ENCODE assay signal across 14 cellular contexts in the genomic region with DNA sequence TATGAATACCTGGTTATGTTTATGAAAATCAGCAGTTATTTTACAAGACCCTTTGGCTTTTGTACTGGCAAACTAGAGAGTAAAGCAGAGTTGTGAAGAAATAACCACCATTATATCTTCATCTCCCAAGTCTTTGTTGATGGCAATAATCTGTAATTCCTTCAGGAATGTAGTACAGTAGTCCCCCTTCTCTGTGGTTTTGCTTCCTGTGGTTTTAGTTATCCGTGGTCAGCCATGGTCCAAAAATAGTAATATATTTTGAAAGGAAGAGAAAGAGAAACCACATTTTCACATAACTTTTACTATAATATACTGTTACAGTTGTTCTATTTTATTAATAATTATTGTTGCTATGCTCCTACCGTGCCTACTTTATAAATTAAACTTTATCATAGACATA. TPM values are rescaled to one million over a fixed set of nuclear protein-coding genes. Genes with fewer than 3 reads are reported as not detected.
DNase-seq lines count a peak whose midpoint lies in the region; ATAC-seq and TF ChIP-seq lines count a peak whose summit lies in the region.
"Had no signal": no experiment of that assay in that cellular context is flagged by ENCODE, and none has a peak within 500 bp of the region (broad histone marks: within the 10 kb centered on the region; RNA-seq: fewer than 3 reads in every experiment).

No MANE protein-coding gene starts in this region.

- H3K4me3 Mint-ChIP-seq in progenitor cell of endocrine pancreas (ENCODE audit: low read depth) (no peak overlapping the region), MCF 10A (ENCODE audit: unreplicated experiment) (no peak overlapping the region)
- H3K4me3 Mint-ChIP-seq: CD8-positive, alpha-beta memory T cell had no signal

- H3K4me3 ChIP-seq in SJSA1 (no peak overlapping the region), fibroblast of mammary gland (ENCODE audit: control insufficient read depth, low read depth, low read length) (no peak overlapping the region), smooth muscle cell (no peak overlapping the region)

- peak overlapping the region; percentile 1 for H3K27ac ChIP-seq in SJSA1
- peak overlapping the region; percentile 9 for H3K27ac ChIP-seq in smooth muscle cell (ENCODE audit: low read depth)

- no peak for ATAC-seq in GM18907 (IDR thresholded peaks at IDR 0.05; ENCODE audit: unreplicated experiment)
- ATAC-seq: left colon had no signal

- H3K27ac Mint-ChIP-seq in progenitor cell of endocrine pancreas (no peak overlapping the region), MCF 10A (ENCODE audit: low read depth, unreplicated experiment) (no peak overlapping the region)
- H3K27ac Mint-ChIP-seq: CD8-positive, alpha-beta memory T cell had no signal

- H3K36me3 ChIP-seq in SJSA1 (no peaks in the 10 kb centered on the region), smooth muscle cell (ENCODE audit: low read depth) (peaks cover 8% of the 10 kb centered on the region)

- DNase-seq in ELR (ENCODE audit: low read depth): peak; percentile 27
- peak in 1 of 2 experiments; percentile 49 for DNase-seq in SJSA1 (ENCODE audit: low read depth in 1 of 2, low spot score in 2 of 2)
- DNase-seq in fibroblast of mammary gland (ENCODE audit: low read depth): peak; percentile 3
- no peak for DNase-seq in smooth muscle cell (lab: John Stamatoyannopoulos, UW; ENCODE audit: unreplicated experiment)
- DNase-seq in progenitor cell of endocrine pancreas (ENCODE audit: low spot score, unreplicated experiment): no peak
- DNase-seq in SIG-M5 treated with dmso at 0.1 percent for 504 hours (lab: John Stamatoyannopoulos, UW; ENCODE audit: unreplicated experiment): no peak
- DNase-seq in MCF 10A (ENCODE audit: unreplicated experiment): no peak
- DNase-seq: CD8-positive, alpha-beta memory T cell; cortex of kidney; left colon; NCI-H2107; SHP77; T1000 had no signal

- intact Hi-C loops in MCF 10A (cut with micrococcal nuclease): no loop called here

- H3K9me3 Mint-ChIP-seq in progenitor cell of endocrine pancreas (ENCODE audit: low read depth) (peaks cover 13% of the 10 kb centered on the region), MCF 10A (ENCODE audit: unreplicated experiment) (no peaks in the 10 kb centered on the region)

- H3K4me1 ChIP-seq in SJSA1 (replicated peaks): peaks cover 11% of the 10 kb centered on the region
- peaks cover 12% of the 10 kb centered on the region for H3K4me1 ChIP-seq in smooth muscle cell (ENCODE audit: low read depth)

- WGBS in smooth muscle cell (ENCODE audit: low lambda C conversion rate): 46% methylated on average over 2 of the region's 2 CpGs

- TF ChIP-seq CTCF in fibroblast of mammary gland (conservative IDR thresholded peaks at IDR 0.05; ENCODE audit: control insufficient read depth, insufficient read depth, low read depth, low read length) (no peak), smooth muscle cell (IDR thresholded peaks at IDR 0.05; ENCODE audit: borderline replicate concordance, insufficient read depth, poor library complexity, severe bottlenecking) (no peak), progenitor cell of endocrine pancreas (IDR thresholded peaks at IDR 0.05; ENCODE audit: unreplicated experiment) (no peak), MCF 10A (IDR thresholded peaks at IDR 0.05; ENCODE audit: unreplicated experiment) (no peak)

- H3K27me3 Mint-ChIP-seq in progenitor cell of endocrine pancreas (no peaks in the 10 kb centered on the region), MCF 10A (ENCODE audit: insufficient read depth, unreplicated experiment) (no peaks in the 10 kb centered on the region)

- no TSS peak for BruUV-seq in MCF 10A (replicated peaks; lab: Mats Ljungman, UMichigan)

- H3F3A ChIP-seq in smooth muscle cell (ENCODE audit: low read depth): no peaks in the 10 kb centered on the region

- CTCF ChIA-PET in MCF 10A (lab: Yijun Ruan, JAX): no interaction called here

- H3K9ac ChIP-seq in smooth muscle cell (ENCODE audit: low read depth): no peak overlapping the region

- H3K27me3 ChIP-seq in SJSA1 (replicated peaks): no peaks in the 10 kb centered on the region
- H3K27me3 ChIP-seq in smooth muscle cell (ENCODE audit: low read depth): no peaks in the 10 kb centered on the region

- no peaks in the 10 kb centered on the region for H3K4me1 Mint-ChIP-seq in progenitor cell of endocrine pancreas (ENCODE audit: low read depth)
- H3K4me1 Mint-ChIP-seq in MCF 10A (ENCODE audit: insufficient read depth, unreplicated experiment): no peaks in the 10 kb centered on the region
- H3K4me1 Mint-ChIP-seq: CD8-positive, alpha-beta memory T cell had no signal

- no peak overlapping the region for H2AFZ ChIP-seq in smooth muscle cell (ENCODE audit: low read depth)

- H3K9me3 ChIP-seq in SJSA1 (replicated peaks) (no peaks in the 10 kb centered on the region), smooth muscle cell (replicated peaks; ENCODE audit: low read depth) (no peaks in the 10 kb centered on the region)

- POLR2A ChIA-PET in MCF 10A (lab: Yijun Ruan, JAX): no interaction called here

- H3K36me3 Mint-ChIP-seq in progenitor cell of endocrine pancreas (ENCODE audit: insufficient read depth): no peaks in the 10 kb centered on the region
- no peaks in the 10 kb centered on the region for H3K36me3 Mint-ChIP-seq in MCF 10A (ENCODE audit: insufficient read depth, unreplicated experiment)

- no peaks in the 10 kb centered on the region for H4K20me1 ChIP-seq in smooth muscle cell (ENCODE audit: low read depth)

- peak overlapping the region; percentile 61 for H3K4me2 ChIP-seq in smooth muscle cell

- no peaks in the 10 kb centered on the region for H3K79me2 ChIP-seq in smooth muscle cell (ENCODE audit: low read depth)

RNA-seq across cellular contexts. Expression of gene BANK1, which starts 27.8 kb away (rescaled TPM):
- total RNA-seq in SJSA1 (2014; rRNA removed; shearing (Covaris generic)): not detected in 2 replicates
- total RNA-seq in smooth muscle cell (0.54 and 0.76 TPM in 2 replicates), progenitor cell of endocrine pancreas (0.51 and 0.79 TPM in 2 replicates), MCF 10A (2022) (not detected in 2 replicates)
- 1.2 and 1.5 TPM in 2 replicates for polyA plus RNA-seq in smooth muscle cell
- total RNA-seq: CD8-positive, alpha-beta memory T cell had no signal

Comparison
In these comparisons a context has a peak if more than half of its experiments do, and no peak if none do; other contexts are left out.
1. DNase-seq: peak in ELR (single experiment) and fibroblast of mammary gland (single experiment); none in smooth muscle cell (single experiment), progenitor cell of endocrine pancreas (single experiment), SIG-M5 treated with dmso at 0.1 percent for 504 hours (single experiment) and MCF 10A (single experiment).